8 cellular contexts compared by ENCODE assay signal in the genomic region with DNA sequence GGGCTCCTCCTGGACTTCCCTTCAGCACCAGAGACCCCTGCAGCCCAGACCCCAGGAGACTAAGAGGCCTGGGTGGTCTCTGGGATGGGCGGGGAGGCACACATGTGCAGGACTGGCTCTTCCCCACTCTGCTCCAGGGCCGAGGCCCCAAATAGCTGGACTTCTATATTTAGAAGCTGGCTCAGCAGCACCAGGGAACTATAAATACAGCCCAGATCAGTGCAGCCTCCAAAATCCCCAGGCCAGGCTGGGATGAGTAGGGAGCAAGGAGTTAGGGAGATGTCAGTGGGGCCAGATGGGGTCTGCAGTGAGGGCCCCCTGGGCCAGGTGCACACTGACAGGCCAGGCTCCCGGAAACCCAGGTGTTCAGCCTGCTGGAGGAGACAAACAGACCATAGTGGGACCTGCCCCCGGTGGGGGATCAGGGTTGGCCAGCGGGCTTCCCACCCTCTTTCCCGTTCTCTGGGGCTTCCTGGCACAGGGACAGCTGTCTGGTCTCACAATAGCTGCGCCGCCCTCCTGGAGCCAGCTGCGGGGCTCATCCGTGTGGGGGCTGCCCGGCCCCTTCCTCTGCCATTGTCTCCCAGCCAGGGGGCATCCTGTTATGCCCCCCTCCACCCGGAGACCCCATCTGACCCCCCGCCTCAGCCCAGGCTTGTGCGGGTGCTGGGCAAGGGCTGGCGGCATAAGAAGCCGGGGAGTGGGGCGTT.
DNase-seq lines count a peak whose midpoint lies in the region; ATAC-seq and TF ChIP-seq lines count a peak whose summit lies in the region.

No MANE protein-coding gene starts in this region.

- H3K4me3 ChIP-seq in OCI-LY3 (ENCODE audit: low read length) (peak overlapping the region; percentile 38), parathyroid adenoma (ENCODE audit: low read depth, low read length) (no peak overlapping the region)

- peak overlapping the region; percentile 75 for H2AFZ ChIP-seq in OCI-LY3 (ENCODE audit: low read depth, low read length)
- H2AFZ ChIP-seq in parathyroid adenoma: peak overlapping the region; percentile 13

- H3K4me2 ChIP-seq in OCI-LY3 (ENCODE audit: low read length) (peak overlapping the region; percentile 69), parathyroid adenoma (ENCODE audit: low read length) (peak overlapping the region; percentile 59)

- peaks cover 6% of the 10 kb centered on the region for H3K79me2 ChIP-seq in OCI-LY3 (ENCODE audit: low read length)
- no peaks in the 10 kb centered on the region for H3K79me2 ChIP-seq in parathyroid adenoma

- H3K36me3 ChIP-seq in OCI-LY3 (replicated peaks; ENCODE audit: low read depth, low read length) (no peaks in the 10 kb centered on the region), parathyroid adenoma (ENCODE audit: control insufficient read depth, insufficient read depth, low read length) (no peaks in the 10 kb centered on the region)

- H3K27me3 ChIP-seq in OCI-LY3 (ENCODE audit: low read depth, low read length): no peaks in the 10 kb centered on the region
- no peaks in the 10 kb centered on the region for H3K27me3 ChIP-seq in parathyroid adenoma (ENCODE audit: control insufficient read depth, insufficient read depth, low read length)

- no peaks in the 10 kb centered on the region for H4K20me1 ChIP-seq in OCI-LY3 (ENCODE audit: insufficient read depth, low read length)

- ATAC-seq in HG03432 (IDR thresholded peaks at IDR 0.05; ENCODE audit: unreplicated experiment): no peak

- TF ChIP-seq CTCF in OCI-LY3 (IDR thresholded peaks at IDR 0.05; ENCODE audit: low read depth, low read length): no peak
- TF ChIP-seq CTCF in parathyroid adenoma (IDR thresholded peaks at IDR 0.05): no peak

- DNase-seq in EH (ENCODE audit: low read depth) (peak; percentile 62), fibroblast of peridontal ligament (ENCODE audit: extremely low read depth) (peak; percentile 54), nucleus accumbens (lab: John Stamatoyannopoulos, UW) (no peak), glomerular visceral epithelial cell (ENCODE audit: extremely low spot score) (no peak), SW 1271 (lab: John Stamatoyannopoulos, UW) (no peak)

- peaks cover 36% of the 10 kb centered on the region for H3K4me1 ChIP-seq in OCI-LY3 (ENCODE audit: low read length)
- H3K4me1 ChIP-seq in parathyroid adenoma: peaks cover 2% of the 10 kb centered on the region

- H3K9ac ChIP-seq in OCI-LY3 (ENCODE audit: low read length): peak overlapping the region; percentile 44; the same call in 1 of the 2 replicates
- H3K9ac ChIP-seq in parathyroid adenoma: no peak overlapping the region

- H3K9me3 ChIP-seq in OCI-LY3 (ENCODE audit: insufficient read depth, low read length): no peaks in the 10 kb centered on the region
- H3K9me3 ChIP-seq in parathyroid adenoma (ENCODE audit: control insufficient read depth, low read length): no peaks in the 10 kb centered on the region

- H3K27ac ChIP-seq in OCI-LY3 (ENCODE audit: low read length): peak overlapping the region; percentile 33
- peak overlapping the region; percentile 11 for H3K27ac ChIP-seq in parathyroid adenoma

Comparison
In these comparisons a context has a peak if more than half of its experiments do, and no peak if none do; other contexts are left out.
1. DNase-seq: peak in EH (single experiment) and fibroblast of peridontal ligament (single experiment); none in nucleus accumbens (0 of 56), glomerular visceral epithelial cell (single experiment) and SW 1271 (0 of 2).